ENCODE assay signal across 15 cellular contexts in genomic region chr12:5166976-5167375, GRCh38.
DNase-seq lines count a peak whose midpoint lies in the region; ATAC-seq and TF ChIP-seq lines count a peak whose summit lies in the region.
"Had no signal": no experiment of that assay in that cellular context is flagged by ENCODE, and none has a peak within 500 bp of the region (broad histone marks: within the 10 kb centered on the region; RNA-seq: fewer than 3 reads in every experiment).

No MANE protein-coding gene starts in this region.

- DNase-seq in AG10803 (ENCODE audit: low read depth) (peak; percentile 100), NCI-H226 (peak; percentile 23), chondrocyte (ENCODE audit: low spot score) (no peak), left kidney (ENCODE audit: low read depth, low spot score) (peak; percentile 20), right cardiac atrium (no peak), middle frontal gyrus (ENCODE audit: extremely low spot score, low spot score) (no peak), left lobe of liver (ENCODE audit: low spot score) (no peak)
- DNase-seq: activated CD4-positive, alpha-beta T cell treated with anti-CD3 and anti-CD28 coated beads for 4 hours; NCI-H526; nephron progenitor cell; stimulated activated CD4-positive, alpha-beta T cell treated with anti-CD3 and anti-CD28 coated beads, Interleukin-1b, Interleukin-23, amount 100 ng/mL, for 48 hours; stimulated activated naive CD8-positive, alpha-beta T cell treated with anti-CD3 and anti-CD28 coated beads, Interleukin-15, Interleukin-2, amounts not matched to agents 100 U/mL and 50 U/mL, for 24 hours had no signal

- peaks cover 21% of the 10 kb centered on the region for H3K4me1 Mint-ChIP-seq in chondrocyte (ENCODE audit: low read depth)

- no peak for TF ChIP-seq CTCF in AG10803 (conservative IDR thresholded peaks at IDR 0.05; ENCODE audit: low read length)
- no peak for TF ChIP-seq CTCF in chondrocyte (IDR thresholded peaks at IDR 0.05)

- H3K4me3 Mint-ChIP-seq in chondrocyte (ENCODE audit: unreplicated experiment), result no peak overlapping the region
- H3K4me3 Mint-ChIP-seq: dendritic cell treated with granulocyte-macrophage colony-stimulating factor and Interleukin-4, amounts not matched to agents 40 ng/mL and 50 ng/mL, for 4 days; nephron progenitor cell had no signal

- H3K4me3 ChIP-seq in AG10803 (ENCODE audit: low read length) (no peak overlapping the region), right cardiac atrium (ENCODE audit: low read length) (no peak overlapping the region)
- H3K4me3 ChIP-seq: SK-N-MC had no signal

- H3K9me3 Mint-ChIP-seq in chondrocyte (ENCODE audit: low read depth), result no peaks in the 10 kb centered on the region
- H3K9me3 Mint-ChIP-seq: dendritic cell treated with granulocyte-macrophage colony-stimulating factor and Interleukin-4, amounts not matched to agents 40 ng/mL and 50 ng/mL, for 4 days; nephron progenitor cell had no signal

- ATAC-seq in right cardiac atrium, result no peak
- no peak for ATAC-seq in left lobe of liver
- no peak for ATAC-seq in HG02642 (IDR thresholded peaks at IDR 0.05; ENCODE audit: poor library complexity, unreplicated experiment)
- ATAC-seq: stimulated activated naive CD8-positive, alpha-beta T cell treated with anti-CD3 and anti-CD28 coated beads, Interleukin-15, Interleukin-2, amounts not matched to agents 100 U/mL and 50 U/mL, for 24 hours had no signal

- H3K36me3 Mint-ChIP-seq in chondrocyte (ENCODE audit: low read depth), result no peaks in the 10 kb centered on the region

- intact Hi-C loops in right cardiac atrium (cut with DNase I), result no loop called here

- H3K27me3 ChIP-seq in right cardiac atrium (ENCODE audit: control insufficient read depth, insufficient read depth), result no peaks in the 10 kb centered on the region

- H3K9me3 ChIP-seq in right cardiac atrium (ENCODE audit: control insufficient read depth, low read length), result no peaks in the 10 kb centered on the region

- no peak overlapping the region for H3K27ac ChIP-seq in right cardiac atrium (ENCODE audit: low read length)
- H3K27ac ChIP-seq: SK-N-MC had no signal

- peak overlapping the region; percentile 10 for H3K27ac Mint-ChIP-seq in chondrocyte (ENCODE audit: unreplicated experiment)
- H3K27ac Mint-ChIP-seq: dendritic cell treated with granulocyte-macrophage colony-stimulating factor and Interleukin-4, amounts not matched to agents 40 ng/mL and 50 ng/mL, for 4 days had no signal

- WGBS in right cardiac atrium, result 75% methylated on average over 4 of the region's 4 CpGs

- H3K27me3 Mint-ChIP-seq in chondrocyte (ENCODE audit: low read depth), result peaks cover under 1% of the 10 kb centered on the region

- H3K4me1 ChIP-seq in right cardiac atrium (ENCODE audit: control insufficient read depth, insufficient read depth, low read length), result no peaks in the 10 kb centered on the region

Comparison
In these comparisons a context has a peak if more than half of its experiments do, and no peak if none do; other contexts are left out.
1. DNase-seq: peak in AG10803 (single experiment), NCI-H226 (single experiment) and left kidney (single experiment); none in chondrocyte (single experiment), right cardiac atrium (0 of 3), middle frontal gyrus (single experiment) and left lobe of liver (single experiment).